26 cellular contexts compared by ENCODE assay signal in the genomic region with DNA sequence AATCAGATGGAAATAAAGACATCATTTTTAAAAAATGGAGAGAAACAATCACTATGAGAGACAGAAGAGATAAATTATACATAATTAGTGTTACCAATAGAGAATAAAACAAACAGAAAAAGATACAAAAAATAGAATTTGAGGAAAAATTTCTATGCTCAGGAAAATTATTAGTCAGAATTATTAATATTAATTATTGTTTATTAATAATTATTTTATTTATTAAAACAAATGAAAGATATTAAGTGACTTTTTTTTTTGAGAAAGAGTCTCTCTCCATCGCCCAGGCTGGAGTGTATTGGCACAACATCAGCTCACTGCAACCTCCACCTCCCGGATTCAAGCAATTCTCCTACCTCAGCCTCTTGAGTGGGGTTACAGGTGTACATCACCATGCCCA.
"Had no signal": no experiment of that assay in that cellular context is flagged by ENCODE, and none has a peak within 500 bp of the region (broad histone marks: within the 10 kb centered on the region; RNA-seq: fewer than 3 reads in every experiment).

No MANE protein-coding gene starts in this region.

- H3K9me3 Mint-ChIP-seq: mesothelial cell of epicardium had no signal

- H3K27ac Mint-ChIP-seq: mesothelial cell of epicardium had no signal

- H3K27me3 ChIP-seq: dorsolateral prefrontal cortex, esophagus muscularis mucosa, foreskin keratinocyte, gastrocnemius medialis, heart right ventricle had no signal

- H3K36me3 ChIP-seq: esophagus muscularis mucosa, gastrocnemius medialis, heart right ventricle, left ventricle myocardium inferior, lower lobe of right lung had no signal

- H3K4me3 ChIP-seq: coronary artery, dorsolateral prefrontal cortex, esophagus muscularis mucosa, gastrocnemius medialis, heart right ventricle, left ventricle myocardium inferior, lower lobe of right lung, mucosa of descending colon had no signal

- H3K36me3 Mint-ChIP-seq: mesothelial cell of epicardium; naive B cell; naive thymus-derived CD8-positive, alpha-beta T cell had no signal

- ATAC-seq: foreskin keratinocyte; gastrocnemius medialis; heart right ventricle; left colon; left lobe of liver; lower lobe of right lung; mucosa of descending colon; naive thymus-derived CD8-positive, alpha-beta T cell had no signal

- DNase-seq: dermis blood vessel endothelial cell; dorsolateral prefrontal cortex; effector CD4-positive, alpha-beta T cell; effector memory CD4-positive, alpha-beta T cell; foreskin keratinocyte; gastrocnemius medialis; glutamatergic neuron; head of caudate nucleus; heart right ventricle; hippocampal formation; kidney glomerular epithelial cell; left colon; left ventricle myocardium inferior; lower lobe of right lung; mesenchymal stem cell; mucosa of descending colon; naive B cell; naive thymus-derived CD8-positive, alpha-beta T cell had no signal

- H3K27ac ChIP-seq: coronary artery, dorsolateral prefrontal cortex, esophagus muscularis mucosa, foreskin keratinocyte, gastrocnemius medialis, heart right ventricle, left ventricle myocardium inferior, lower lobe of right lung had no signal

- H3K4me3 Mint-ChIP-seq: mesothelial cell of epicardium; naive thymus-derived CD8-positive, alpha-beta T cell had no signal

- H3K4me1 Mint-ChIP-seq: mesothelial cell of epicardium; naive B cell; naive thymus-derived CD8-positive, alpha-beta T cell had no signal

- FAIRE-seq: colon, endothelial cell of umbilical vein, islet of Langerhans, keratinocyte had no signal
